ENCODE assay signal across 8 cellular contexts in genomic region chr7:11557627-11558026, GRCh38.
DNase-seq lines count a peak whose midpoint lies in the region; ATAC-seq and TF ChIP-seq lines count a peak whose summit lies in the region.

No MANE protein-coding gene starts in this region.

- no peaks in the 10 kb centered on the region for H3K27me3 ChIP-seq in MG63

- no peak overlapping the region for H3K4me3 ChIP-seq in MG63

- H3K9me3 ChIP-seq in MG63 = no peaks in the 10 kb centered on the region

- H3K36me3 ChIP-seq in MG63 = no peaks in the 10 kb centered on the region

- peak; percentile 92 for ATAC-seq in GM21723 (IDR thresholded peaks at IDR 0.05; ENCODE audit: unreplicated experiment)

- TF ChIP-seq CTCF in VCaP (conservative IDR thresholded peaks at IDR 0.05) = peak; percentile 74

- DNase-seq in EL (peak; percentile 0), HuH-7 (ENCODE audit: low spot score) (peak; percentile 65), mucosa of gallbladder (ENCODE audit: low spot score) (peak; percentile 20), MG63 (no peak), ureter (ENCODE audit: low spot score) (no peak)
- no peak for DNase-seq in activated CD8-positive, alpha-beta memory T cell treated with anti-CD3 and anti-CD28 coated beads for 24 hours

- H3K27ac ChIP-seq in VCaP = no peak overlapping the region

Comparison
In these comparisons a context has a peak if more than half of its experiments do, and no peak if none do; other contexts are left out.
1. DNase-seq: peak in EL (single experiment), HuH-7 (single experiment) and mucosa of gallbladder (single experiment); none in MG63 (single experiment), ureter (single experiment) and activated CD8-positive, alpha-beta memory T cell treated with anti-CD3 and anti-CD28 coated beads for 24 hours (single experiment).